ENCODE assay signal across 1 cellular context in genomic region chr1:54792686-54793282, GRCh38.
TF ChIP-seq lines count a peak whose summit lies in the region.

No MANE protein-coding gene starts in this region.

TF ChIP-seq in GM23338, 12 proteins besides CTCF, POLR2A, EP300 and RAD21 (continued from another document):
- TF ChIP-seq ZNF462 (CRISPR knock-in tag; IDR thresholded peaks at IDR 0.05) (no peak), POLR2AphosphoS5 (IDR thresholded peaks at IDR 0.05; ENCODE audit: low read depth) (no peak)
